ENCODE assay signal across 1 cellular context in the genomic region with DNA sequence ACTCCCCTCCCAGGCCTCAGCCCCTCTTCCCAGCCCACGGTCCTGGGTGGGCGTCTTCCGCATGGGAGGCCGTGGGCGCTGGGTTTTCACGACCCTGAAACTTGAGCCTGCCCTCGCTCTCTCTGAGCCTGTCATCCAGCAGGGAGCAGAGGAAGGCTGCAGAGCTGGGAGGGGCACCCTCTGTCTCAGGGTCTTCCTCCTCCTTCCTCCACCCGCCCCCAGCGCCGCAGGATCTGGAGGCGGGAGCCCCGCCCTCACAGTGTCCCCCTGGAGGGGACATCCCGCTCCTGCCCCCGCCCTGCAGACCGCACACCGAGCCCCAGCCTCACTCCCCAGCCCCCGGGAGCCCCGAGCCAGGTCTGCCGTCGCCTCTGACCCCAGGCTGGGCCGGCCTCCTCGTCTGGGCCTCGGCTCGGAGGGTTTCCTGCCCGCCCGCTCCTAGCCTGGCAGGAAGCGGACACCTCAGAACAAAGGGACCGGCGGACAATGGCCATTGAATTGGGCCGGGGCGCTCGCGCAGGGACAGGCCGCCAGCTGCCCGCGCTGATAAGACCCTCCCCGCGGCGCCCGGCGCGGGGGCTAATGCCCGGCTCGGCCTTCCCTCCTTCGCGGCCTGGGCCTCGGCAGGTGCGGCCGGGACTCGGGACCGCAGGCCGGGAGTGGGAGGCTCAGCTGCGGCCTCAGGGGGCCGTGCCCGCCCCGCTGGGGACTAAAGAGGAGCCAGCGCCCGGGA.
TF ChIP-seq lines count a peak whose summit lies in the region.

No MANE protein-coding gene starts in this region.

TF ChIP-seq in Ishikawa, 13 proteins besides CTCF, POLR2A, EP300 and RAD21 (continued from another document):
- TF ChIP-seq, protein P1, sequence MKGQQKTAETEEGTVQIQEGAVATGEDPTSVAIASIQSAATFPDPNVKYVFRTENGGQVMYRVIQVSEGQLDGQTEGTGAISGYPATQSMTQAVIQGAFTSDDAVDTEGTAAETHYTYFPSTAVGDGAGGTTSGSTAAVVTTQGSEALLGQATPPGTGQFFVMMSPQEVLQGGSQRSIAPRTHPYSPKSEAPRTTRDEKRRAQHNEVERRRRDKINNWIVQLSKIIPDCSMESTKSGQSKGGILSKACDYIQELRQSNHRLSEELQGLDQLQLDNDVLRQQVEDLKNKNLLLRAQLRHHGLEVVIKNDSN (IDR thresholded peaks at IDR 0.05) = no peak
- no peak for TF ChIP-seq YY1 (IDR thresholded peaks at IDR 0.05; ENCODE audit: low read depth)
